ENCODE assay signal across 22 cellular contexts in the genomic region with DNA sequence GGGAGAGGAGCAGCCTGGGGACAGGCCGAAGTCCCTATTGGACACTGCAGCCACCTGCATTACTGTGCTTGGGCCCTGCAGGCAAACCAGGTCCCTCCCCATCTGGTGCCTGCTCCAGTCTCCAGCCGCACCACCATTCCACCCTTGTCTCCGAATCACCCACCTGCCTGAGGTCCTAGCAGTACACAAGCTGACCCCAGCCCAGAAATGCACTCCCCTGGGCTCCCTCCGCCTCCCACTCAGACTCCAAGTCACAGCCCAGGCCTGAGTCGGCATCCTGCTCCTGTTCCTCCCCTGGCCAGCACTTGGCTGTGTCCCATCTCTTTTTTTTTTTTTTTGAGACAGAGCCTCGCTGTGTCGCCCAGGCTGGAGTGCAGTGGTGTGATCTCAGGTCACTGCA. TPM values are rescaled to one million over a fixed set of nuclear protein-coding genes. Genes with fewer than 3 reads are reported as not detected.
DNase-seq lines count a peak whose midpoint lies in the region; ATAC-seq, FAIRE-seq and TF ChIP-seq lines count a peak whose summit lies in the region.
"Had no signal": no experiment of that assay in that cellular context is flagged by ENCODE, and none has a peak within 500 bp of the region (broad histone marks: within the 10 kb centered on the region; RNA-seq: fewer than 3 reads in every experiment).

No MANE protein-coding gene starts in this region.

- no peaks in the 10 kb centered on the region for H3K27me3 Mint-ChIP-seq in CD8-positive, alpha-beta memory T cell
- H3K27me3 Mint-ChIP-seq in nephron progenitor cell (ENCODE audit: low read depth, poor library complexity), result peaks cover 2% of the 10 kb centered on the region
- H3K27me3 Mint-ChIP-seq: activated CD4-positive, alpha-beta T cell treated with anti-CD3 and anti-CD28 coated beads, Interleukin-2, amount 10 ng/mL, durations not matched to agents 7 days and 5 days; type B pancreatic cell had no signal

- H3K79me2 ChIP-seq in K562 (ENCODE audit: control insufficient read depth, insufficient read depth, low read length), result peaks cover 24% of the 10 kb centered on the region

- peak overlapping the region; percentile 21 to 91 (median 79) for H3K4me2 ChIP-seq in BLaER1 treated with 17β-estradiol and CSF1 and Interleukin-3, amounts not matched to agents 10 nM and 100 nM
- H3K4me2 ChIP-seq in K562 (ENCODE audit: insufficient read depth, low read length), result no peak overlapping the region

- H3K4me1 ChIP-seq in BLaER1 treated with 17β-estradiol and CSF1 and Interleukin-3, amounts not matched to agents 10 nM and 100 nM, result peaks cover 65 to 87% (median 76%) of the 10 kb centered on the region in 10 experiments
- peaks cover 34% of the 10 kb centered on the region for H3K4me1 ChIP-seq in CD8-positive, alpha-beta memory T cell (ENCODE audit: insufficient read depth, low read length)
- H3K4me1 ChIP-seq in K562 (replicated peaks in 1 of 2; ENCODE audit: control insufficient read depth in 2 of 2, insufficient read depth in 2 of 2, low read length in 2 of 2), result peaks cover 8 to 58% of the 10 kb centered on the region in 2 experiments; a peak in 4 of 5 replicates

- no peaks in the 10 kb centered on the region for H3K27me3 ChIP-seq in BLaER1 treated with 17β-estradiol and CSF1 and Interleukin-3, amounts not matched to agents 10 nM and 100 nM
- no peaks in the 10 kb centered on the region for H3K27me3 ChIP-seq in CD8-positive, alpha-beta memory T cell (ENCODE audit: insufficient read depth, low read length, poor library complexity, severe bottlenecking)
- H3K27me3 ChIP-seq in K562 (ENCODE audit: control insufficient read depth in 2 of 2, insufficient read depth in 2 of 2, low read length in 2 of 2), result no peaks in the 10 kb centered on the region

- H3K9me3 ChIP-seq in BLaER1 treated with 17β-estradiol and CSF1 and Interleukin-3, amounts not matched to agents 10 nM and 100 nM (replicated peaks in 1 of 11), result no peaks in the 10 kb centered on the region
- no peaks in the 10 kb centered on the region for H3K9me3 ChIP-seq in CD8-positive, alpha-beta memory T cell (ENCODE audit: low read length)
- no peaks in the 10 kb centered on the region for H3K9me3 ChIP-seq in K562 (replicated peaks; ENCODE audit: control insufficient read depth, insufficient read depth, low read depth, low read length)

- no peak for TF ChIP-seq EP300 in K562 (IDR thresholded peaks at IDR 0.05; ENCODE audit: low read length)

- H3K9ac ChIP-seq in BLaER1 treated with 17β-estradiol and CSF1 and Interleukin-3, amounts not matched to agents 10 nM and 100 nM, result peak overlapping the region in 4 of 11 experiments; percentile 26 to 52 (median 38); a peak in 5 of 22 replicates
- H3K9ac ChIP-seq in K562 (ENCODE audit: insufficient read depth in 1 of 2, low read depth in 2 of 2, low read length in 2 of 2), result peak overlapping the region in 1 of 2 experiments; percentile 14; a peak in 2 of 4 replicates
- H3K9ac ChIP-seq: GM23248 had no signal

- no peak overlapping the region for H3K4me3 ChIP-seq in BLaER1 treated with 17β-estradiol and CSF1 and Interleukin-3, amounts not matched to agents 10 nM and 100 nM
- H3K4me3 ChIP-seq in CD8-positive, alpha-beta memory T cell (ENCODE audit: low read length), result no peak overlapping the region
- no peak overlapping the region for H3K4me3 ChIP-seq in K562
- H3K4me3 ChIP-seq: GM12878, GM23248 had no signal

- FAIRE-seq in K562 (lab: Jason Lieb, UNC), result no peak
- FAIRE-seq: GM12878 had no signal

- H3K4me1 Mint-ChIP-seq in CD8-positive, alpha-beta memory T cell, result peaks cover 18 to 39% (median 22%) of the 10 kb centered on the region in 3 donors
- peaks cover 24% of the 10 kb centered on the region for H3K4me1 Mint-ChIP-seq in nephron progenitor cell

- peaks cover 0 to 74% (median 4%) of the 10 kb centered on the region in 3 donors for H3K36me3 Mint-ChIP-seq in CD8-positive, alpha-beta memory T cell
- H3K36me3 Mint-ChIP-seq in nephron progenitor cell (ENCODE audit: low read depth), result no peaks in the 10 kb centered on the region
- H3K36me3 Mint-ChIP-seq: type B pancreatic cell had no signal

- TF ChIP-seq CTCF in K562 (IDR thresholded peaks at IDR 0.05 in 2 of 3, conservative IDR thresholded peaks at IDR 0.05 in 1 of 3; ENCODE audit: insufficient read depth in 2 of 3, low read depth in 1 of 3, low read length in 3 of 3) (no peak), nephron progenitor cell (IDR thresholded peaks at IDR 0.05) (no peak)

- no peak for TF ChIP-seq POLR2A in K562 (conservative IDR thresholded peaks at IDR 0.05)

- no peak overlapping the region for H2AFZ ChIP-seq in K562 (ENCODE audit: low read depth, low read length)
- H2AFZ ChIP-seq: GM23248 had no signal

- POLR2A ChIA-PET in CD8-positive, alpha-beta memory T cell (lab: Charles Lee), result no interaction called here
- POLR2A ChIA-PET in K562 (lab: Yijun Ruan, JAX), result interaction anchor here (2.0 to 4.7 kb wide), 2 partner anchors 13 to 58 kb away, joined by 5 to 36 read pairs; no protein-coding TSS in a partner anchor

- in situ Hi-C loops in K562 (cut with MboI), result no loop called here

- no peak for TF ChIP-seq RAD21 in K562 (CRISPR knock-in tag; conservative IDR thresholded peaks at IDR 0.05 in 1 of 2, IDR thresholded peaks at IDR 0.05 in 1 of 2)

- H3K36me3 ChIP-seq in BLaER1 treated with 17β-estradiol and CSF1 and Interleukin-3, amounts not matched to agents 10 nM and 100 nM, result peaks cover 40 to 93% (median 83%) of the 10 kb centered on the region in 11 experiments
- peaks cover 56% of the 10 kb centered on the region for H3K36me3 ChIP-seq in CD8-positive, alpha-beta memory T cell (ENCODE audit: insufficient read depth, low read length)
- peaks cover 85% of the 10 kb centered on the region; the same call in 2 of the 3 replicates for H3K36me3 ChIP-seq in K562 (ENCODE audit: control insufficient read depth, insufficient read depth, low read length)
- H3K36me3 ChIP-seq: WERI-Rb-1 had no signal

- 86% methylated on average over 4 of the region's 7 CpGs for WGBS in K562 (ENCODE audit: insufficient coverage, low coverage, missing lambda C conversion rate)

- H3K4me3 Mint-ChIP-seq in CD8-positive, alpha-beta memory T cell, result no peak overlapping the region
- H3K4me3 Mint-ChIP-seq in nephron progenitor cell, result peak overlapping the region; percentile 18
- H3K4me3 Mint-ChIP-seq: activated CD4-positive, alpha-beta T cell treated with anti-CD3 and anti-CD28 coated beads, Interleukin-2, amount 10 ng/mL, durations not matched to agents 7 days and 5 days; HFFc6; type B pancreatic cell had no signal

- H3K9me1 ChIP-seq in K562 (ENCODE audit: control insufficient read depth, insufficient read depth, low read length), result no peaks in the 10 kb centered on the region

- H4K20me1 ChIP-seq in BLaER1 treated with 17β-estradiol and CSF1 and Interleukin-3, amounts not matched to agents 10 nM and 100 nM, result peaks cover 0 to 74% (median 29%) of the 10 kb centered on the region in 11 experiments; a peak in 17 of 22 replicates
- no peaks in the 10 kb centered on the region for H4K20me1 ChIP-seq in K562 (replicated peaks; ENCODE audit: control insufficient read depth, insufficient read depth, low read length)

- intact Hi-C loops in K562 (cut with micrococcal nuclease), result no loop called here

- peak overlapping the region in 6 of 8 donors; percentile 52 to 93 (median 68) for H3K27ac Mint-ChIP-seq in CD8-positive, alpha-beta memory T cell
- H3K27ac Mint-ChIP-seq in nephron progenitor cell, result no peak overlapping the region
- H3K27ac Mint-ChIP-seq: activated CD4-positive, alpha-beta T cell treated with anti-CD3 and anti-CD28 coated beads, Interleukin-2, amount 10 ng/mL, durations not matched to agents 7 days and 5 days; HFFc6; type B pancreatic cell had no signal

- no peaks in the 10 kb centered on the region for H3K9me3 Mint-ChIP-seq in CD8-positive, alpha-beta memory T cell
- no peaks in the 10 kb centered on the region for H3K9me3 Mint-ChIP-seq in nephron progenitor cell
- H3K9me3 Mint-ChIP-seq: activated CD4-positive, alpha-beta T cell treated with anti-CD3 and anti-CD28 coated beads, Interleukin-2, amount 10 ng/mL, durations not matched to agents 7 days and 5 days; HFFc6; type B pancreatic cell had no signal

- CTCF ChIA-PET in CD8-positive, alpha-beta memory T cell (lab: Charles Lee), result interaction anchor here (1.6 kb wide), 1 partner anchor 12 kb away, joined by 3 read pairs; no protein-coding TSS in a partner anchor
- CTCF ChIA-PET in K562 (lab: Yijun Ruan, JAX; ENCODE audit: low intra/inter-chr PET ratio), result no interaction called here

- H3K27ac ChIP-seq in BLaER1 treated with 17β-estradiol and CSF1 and Interleukin-3, amounts not matched to agents 10 nM and 100 nM, result peak overlapping the region in 2 of 11 experiments; percentile 21 to 31; a peak in 1 of 22 replicates
- no peak overlapping the region for H3K27ac ChIP-seq in CD8-positive, alpha-beta memory T cell (ENCODE audit: low read depth, low read length)
- no peak overlapping the region; the same call in 2 of the 3 replicates for H3K27ac ChIP-seq in K562 (ENCODE audit: extremely low read depth, low read depth, low read length)
- H3K27ac ChIP-seq: C4-2B, GM23248, WERI-Rb-1 had no signal

- no TSS peak for BruUV-seq in K562 (replicated peaks; lab: Mats Ljungman, UMichigan)

- ATAC-seq in K562, result no peak
- ATAC-seq in HG03095 (IDR thresholded peaks at IDR 0.05; ENCODE audit: unreplicated experiment), result no peak
- ATAC-seq: GM12878 had no signal

- DNase-seq in CD8-positive, alpha-beta memory T cell, result no peak
- no peak for DNase-seq in K562 (ENCODE audit: extremely low read depth in 1 of 4, low spot score in 3 of 4)
- no peak for DNase-seq in nephron progenitor cell
- no peak for DNase-seq in DMS53 (lab: John Stamatoyannopoulos, UW)
- DNase-seq in NCI-H69 (lab: John Stamatoyannopoulos, UW), result no peak
- DNase-seq: activated CD4-positive, alpha-beta T cell treated with anti-CD3 and anti-CD28 coated beads, Interleukin-2, amount 10 ng/mL, durations not matched to agents 7 days and 5 days; activated effector memory CD4-positive, alpha-beta T cell treated with Interleukin-2 at 50 U/mL for 16 hours; cerebellar nuclear complex; GM23248; HFFc6; NCI-H2171; NCI-H524; right cardiac atrium; SIG-M5; SW 1271; T1000; WERI-Rb-1 had no signal

RNA-seq across cellular contexts. Expression of gene UNC13D, which starts 6.3 kb away (rescaled TPM):
- 100 to 1,000 TPM; 143 to 154 TPM for total RNA-seq in CD8-positive, alpha-beta memory T cell
- polyA plus RNA-seq in CD8-positive, alpha-beta memory T cell, result 90.3 TPM
- 235 and 813 TPM in 2 replicates for total RNA-seq in K562 (2011; cell fraction: chromatin; rRNA removed; ENCODE audit: low replicate concordance)
- 592 and 605 TPM in 2 replicates for total RNA-seq in K562 (2011; cell fraction: nucleolus; rRNA removed)
- total RNA-seq in K562 (2011; cell fraction: nucleoplasm; rRNA removed), result 287 and 294 TPM in 2 replicates
- 150 and 207 TPM in 2 replicates for total RNA-seq in K562 (2014; rRNA removed)
- total RNA-seq in K562 (2014; rRNA removed; fragmentation: Illumina TruSeq; extraction: Trizol), result 22.9 and 31.6 TPM in 2 replicates
- total RNA-seq in K562 (2015; rRNA removed; fragmentation: Illumina TruSeq; extraction: Trizol), result 74.2 and 74.8 TPM in 2 replicates
- total RNA-seq in K562 (2021), result 222 and 244 TPM in 2 replicates
- 69.2 and 129 TPM in 2 replicates for polyA plus RNA-seq in K562 (2011; rRNA removed)
- 51.7 and 114 TPM in 2 replicates for polyA plus RNA-seq in K562 (2011; cell fraction: cytosol; rRNA removed)
- polyA plus RNA-seq in K562 (2011; cell fraction: nucleus; rRNA removed), result 454 and 648 TPM in 2 replicates
- 163 and 235 TPM in 2 replicates for polyA plus RNA-seq in K562 (2012)
- polyA plus RNA-seq in K562 (2014; fragmentation: Illumina TruSeq; extraction: Trizol), result 66.9 and 108 TPM in 2 replicates
- 1 to 10 TPM in 1 of 2 experiments, under 1 TPM in 1; 0.86 to 1.9 TPM for polyA plus RNA-seq in K562 (2014; fragmentation: Nextera tagmentation; extraction: Ambion mirVana)
- polyA plus RNA-seq in K562 (2014; rRNA removed), result 147 and 160 TPM in 2 replicates
- polyA minus RNA-seq in K562 (2011; rRNA and poly(A)+ RNA removed), result 34.9 and 44.0 TPM in 2 replicates
- 92.5 and 106 TPM in 2 replicates for polyA minus RNA-seq in K562 (2011; cell fraction: cytosol; rRNA and poly(A)+ RNA removed)
- polyA minus RNA-seq in K562 (2011; cell fraction: nucleus; rRNA and poly(A)+ RNA removed), result 163 and 184 TPM in 2 replicates

RNA-seq across cellular contexts. Expression of gene WBP2, which starts 17.2 kb away (rescaled TPM):
- 10 to 100 TPM; 47.5 to 53.2 TPM for total RNA-seq in CD8-positive, alpha-beta memory T cell
- polyA plus RNA-seq in CD8-positive, alpha-beta memory T cell, result 129 TPM
- 86.2 and 163 TPM in 2 replicates for total RNA-seq in K562 (2011; cell fraction: chromatin; rRNA removed; ENCODE audit: low replicate concordance)
- total RNA-seq in K562 (2011; cell fraction: nucleolus; rRNA removed), result 82.5 and 95.5 TPM in 2 replicates
- 79.1 and 87.2 TPM in 2 replicates for total RNA-seq in K562 (2011; cell fraction: nucleoplasm; rRNA removed)
- total RNA-seq in K562 (2014; rRNA removed) (25.2 and 35.8 TPM in 2 replicates), K562 (2014; rRNA removed; fragmentation: Illumina TruSeq; extraction: Trizol) (18.1 and 22.9 TPM in 2 replicates), K562 (2015; rRNA removed; fragmentation: Illumina TruSeq; extraction: Trizol) (13.8 and 16.2 TPM in 2 replicates), K562 (2021) (63.5 and 74.3 TPM in 2 replicates)
- polyA plus RNA-seq in K562 (2011; rRNA removed) (20.0 and 81.3 TPM in 2 replicates), K562 (2014; fragmentation: Illumina TruSeq; extraction: Trizol) (68.6 and 96.0 TPM in 2 replicates), K562 (2014; fragmentation: Nextera tagmentation; extraction: Ambion mirVana) (1 to 10 TPM; 2.2 to 3.7 TPM), K562 (2014; rRNA removed) (30.9 and 33.1 TPM in 2 replicates)
- 25.6 and 40.9 TPM in 2 replicates for polyA plus RNA-seq in K562 (2011; cell fraction: cytosol; rRNA removed)
- 60.4 and 70.3 TPM in 2 replicates for polyA plus RNA-seq in K562 (2011; cell fraction: nucleus; rRNA removed)
- polyA plus RNA-seq in K562 (2012), result 83.9 and 158 TPM in 2 replicates
- polyA minus RNA-seq in K562 (2011; rRNA and poly(A)+ RNA removed), result 25.4 and 47.1 TPM in 2 replicates
- 45.1 and 49.2 TPM in 2 replicates for polyA minus RNA-seq in K562 (2011; cell fraction: cytosol; rRNA and poly(A)+ RNA removed)
- polyA minus RNA-seq in K562 (2011; cell fraction: nucleus; rRNA and poly(A)+ RNA removed), result 30.4 and 43.1 TPM in 2 replicates

RNA-seq across cellular contexts. Expression of gene TRIM47, which starts 40.5 kb away (rescaled TPM):
- 10 to 100 TPM; 12.6 to 14.1 TPM for total RNA-seq in CD8-positive, alpha-beta memory T cell
- polyA plus RNA-seq in CD8-positive, alpha-beta memory T cell, result 17.6 TPM
- total RNA-seq in K562 (2011; cell fraction: chromatin; rRNA removed; ENCODE audit: low replicate concordance), result 3.4 and 21.0 TPM in 2 replicates
- total RNA-seq in K562 (2011; cell fraction: nucleolus; rRNA removed), result 13.6 and 18.0 TPM in 2 replicates
- 5.5 and 10.1 TPM in 2 replicates for total RNA-seq in K562 (2011; cell fraction: nucleoplasm; rRNA removed)
- 4.0 and 4.6 TPM in 2 replicates for total RNA-seq in K562 (2014; rRNA removed)
- total RNA-seq in K562 (2014; rRNA removed; fragmentation: Illumina TruSeq; extraction: Trizol), result 1.0 and 1.1 TPM in 2 replicates
- total RNA-seq in K562 (2015; rRNA removed; fragmentation: Illumina TruSeq; extraction: Trizol), result 3.9 and 4.3 TPM in 2 replicates
- 5.8 and 6.1 TPM in 2 replicates for total RNA-seq in K562 (2021)
- polyA plus RNA-seq in K562 (2011; rRNA removed), result 3.2 and 5.6 TPM in 2 replicates
- 5.1 and 9.1 TPM in 2 replicates for polyA plus RNA-seq in K562 (2011; cell fraction: cytosol; rRNA removed)
- polyA plus RNA-seq in K562 (2011; cell fraction: nucleus; rRNA removed), result 15.5 and 18.6 TPM in 2 replicates
- 4.2 and 6.8 TPM in 2 replicates for polyA plus RNA-seq in K562 (2012)
- 1.9 and 3.4 TPM in 2 replicates for polyA plus RNA-seq in K562 (2014; fragmentation: Illumina TruSeq; extraction: Trizol)
- under 1 TPM; 0.56 to 0.63 TPM for polyA plus RNA-seq in K562 (2014; fragmentation: Nextera tagmentation; extraction: Ambion mirVana)
- 3.7 and 5.5 TPM in 2 replicates for polyA plus RNA-seq in K562 (2014; rRNA removed)
- polyA minus RNA-seq in K562 (2011; rRNA and poly(A)+ RNA removed), result 1.9 and 2.6 TPM in 2 replicates
- 4.6 and 5.6 TPM in 2 replicates for polyA minus RNA-seq in K562 (2011; cell fraction: cytosol; rRNA and poly(A)+ RNA removed)
- polyA minus RNA-seq in K562 (2011; cell fraction: nucleus; rRNA and poly(A)+ RNA removed), result 8.6 and 9.2 TPM in 2 replicates

RNA-seq across cellular contexts. Expression of gene UNK, which starts 53.3 kb away (rescaled TPM):
- total RNA-seq in CD8-positive, alpha-beta memory T cell, result 10 to 100 TPM; 24.4 to 29.3 TPM
- 32.8 TPM for polyA plus RNA-seq in CD8-positive, alpha-beta memory T cell
- total RNA-seq in K562 (2011; cell fraction: chromatin; rRNA removed; ENCODE audit: low replicate concordance), result 112 and 148 TPM in 2 replicates
- 60.9 and 67.9 TPM in 2 replicates for total RNA-seq in K562 (2011; cell fraction: nucleolus; rRNA removed)
- total RNA-seq in K562 (2011; cell fraction: nucleoplasm; rRNA removed), result 116 and 161 TPM in 2 replicates
- 12.8 and 16.0 TPM in 2 replicates for total RNA-seq in K562 (2014; rRNA removed)
- 24.8 and 27.6 TPM in 2 replicates for total RNA-seq in K562 (2014; rRNA removed; fragmentation: Illumina TruSeq; extraction: Trizol)
- 25.8 and 27.7 TPM in 2 replicates for total RNA-seq in K562 (2015; rRNA removed; fragmentation: Illumina TruSeq; extraction: Trizol)
- total RNA-seq in K562 (2021), result 22.2 and 26.7 TPM in 2 replicates
- 38.6 and 38.7 TPM in 2 replicates for polyA plus RNA-seq in K562 (2011; rRNA removed)
- polyA plus RNA-seq in K562 (2011; cell fraction: cytosol; rRNA removed), result 17.7 and 26.9 TPM in 2 replicates
- polyA plus RNA-seq in K562 (2011; cell fraction: nucleus; rRNA removed), result 31.3 and 35.3 TPM in 2 replicates
- 20.2 and 24.9 TPM in 2 replicates for polyA plus RNA-seq in K562 (2012)
- 36.5 and 38.1 TPM in 2 replicates for polyA plus RNA-seq in K562 (2014; fragmentation: Illumina TruSeq; extraction: Trizol)
- polyA plus RNA-seq in K562 (2014; fragmentation: Nextera tagmentation; extraction: Ambion mirVana), result 10 to 100 TPM; 13.7 to 18.8 TPM
- 24.2 and 25.4 TPM in 2 replicates for polyA plus RNA-seq in K562 (2014; rRNA removed)
- 25.3 and 43.9 TPM in 2 replicates for polyA minus RNA-seq in K562 (2011; rRNA and poly(A)+ RNA removed)
- polyA minus RNA-seq in K562 (2011; cell fraction: cytosol; rRNA and poly(A)+ RNA removed), result 6.6 and 14.4 TPM in 2 replicates
- 17.8 and 34.1 TPM in 2 replicates for polyA minus RNA-seq in K562 (2011; cell fraction: nucleus; rRNA and poly(A)+ RNA removed)

RNA-seq across cellular contexts. Expression of gene TRIM65, which starts 58.9 kb away (rescaled TPM):
- total RNA-seq in CD8-positive, alpha-beta memory T cell, result 10 to 100 TPM; 34.9 to 35.4 TPM
- 28.1 TPM for polyA plus RNA-seq in CD8-positive, alpha-beta memory T cell
- 19.3 and 28.3 TPM in 2 replicates for total RNA-seq in K562 (2011; cell fraction: chromatin; rRNA removed; ENCODE audit: low replicate concordance)
- total RNA-seq in K562 (2011; cell fraction: nucleolus; rRNA removed), result 19.3 and 26.6 TPM in 2 replicates
- 25.9 and 39.3 TPM in 2 replicates for total RNA-seq in K562 (2011; cell fraction: nucleoplasm; rRNA removed)
- total RNA-seq in K562 (2014; rRNA removed) (34.3 and 47.5 TPM in 2 replicates), K562 (2014; rRNA removed; fragmentation: Illumina TruSeq; extraction: Trizol) (16.2 and 20.0 TPM in 2 replicates), K562 (2015; rRNA removed; fragmentation: Illumina TruSeq; extraction: Trizol) (26.6 and 28.2 TPM in 2 replicates), K562 (2021) (45.5 and 45.7 TPM in 2 replicates)
- polyA plus RNA-seq in K562 (2011; rRNA removed) (19.5 and 22.1 TPM in 2 replicates), K562 (2014; fragmentation: Illumina TruSeq; extraction: Trizol) (22.9 and 26.1 TPM in 2 replicates), K562 (2014; fragmentation: Nextera tagmentation; extraction: Ambion mirVana) (1 to 10 TPM; 2.8 to 5.8 TPM), K562 (2014; rRNA removed) (33.7 and 34.1 TPM in 2 replicates)
- 25.9 and 37.2 TPM in 2 replicates for polyA plus RNA-seq in K562 (2011; cell fraction: cytosol; rRNA removed)
- polyA plus RNA-seq in K562 (2011; cell fraction: nucleus; rRNA removed), result 20.7 and 27.8 TPM in 2 replicates
- polyA plus RNA-seq in K562 (2012), result 26.3 and 33.8 TPM in 2 replicates
- polyA minus RNA-seq in K562 (2011; rRNA and poly(A)+ RNA removed), result 6.3 and 7.0 TPM in 2 replicates
- polyA minus RNA-seq in K562 (2011; cell fraction: cytosol; rRNA and poly(A)+ RNA removed), result 14.6 and 24.0 TPM in 2 replicates
- 6.7 and 8.7 TPM in 2 replicates for polyA minus RNA-seq in K562 (2011; cell fraction: nucleus; rRNA and poly(A)+ RNA removed)
